In genomic region chr3:64489361-64490044, GRCh38 we compare ENCODE assay signal across 8 cellular contexts.
DNase-seq lines count a peak whose midpoint lies in the region; ATAC-seq and TF ChIP-seq lines count a peak whose summit lies in the region.

No MANE protein-coding gene starts in this region.

- no peaks in the 10 kb centered on the region for H3K79me2 ChIP-seq in mammary epithelial cell (ENCODE audit: insufficient read depth, low read length)

- H3K27ac ChIP-seq in mammary epithelial cell (ENCODE audit: insufficient read depth, low read depth, low read length) (no peak overlapping the region), lower lobe of right lung (no peak overlapping the region)

- dilution Hi-C loops in mammary epithelial cell (cut with HindIII; ENCODE audit: low sequenced_read_pairs): no loop called here

- CTCF ChIA-PET in mammary epithelial cell (lab: Charles Lee; ENCODE audit: low non-redundant PET): no interaction called here

- no TSS peak for BruUV-seq in mammary epithelial cell (replicated peaks; lab: Mats Ljungman, UMichigan)

- peak overlapping the region; percentile 1 for H3K4me2 ChIP-seq in mammary epithelial cell (ENCODE audit: insufficient read depth, low read depth, low read length)

- peak overlapping the region; percentile 68 for H2AFZ ChIP-seq in mammary epithelial cell (ENCODE audit: low read depth, low read length)

- H4K20me1 ChIP-seq in mammary epithelial cell (ENCODE audit: insufficient read depth, low read length): no peaks in the 10 kb centered on the region

- peak; percentile 88 to 91 for ATAC-seq in lower lobe of right lung
- no peak for ATAC-seq in HG02970 (IDR thresholded peaks at IDR 0.05; ENCODE audit: low FRiP score, unreplicated experiment)
- no peak for ATAC-seq in GM19023 (IDR thresholded peaks at IDR 0.05; ENCODE audit: unreplicated experiment)

- in situ Hi-C loops in ACHN (cut with HindIII; ENCODE audit: low pct_ligation_motif_present, low pct_unique_long_range_greater_than_20kb, low sequenced_read_pairs) (no loop called here), mammary epithelial cell (cut with MboI; ENCODE audit: low sequenced_read_pairs in 2 of 2) (loop anchor here in 1 of 2 donors (10.0 kb wide), 1 partner anchor 465 kb away; the partner anchor contains the start of gene PSMD6)

- H3K9me3 ChIP-seq in mammary epithelial cell (replicated peaks; ENCODE audit: insufficient read depth, low read length) (no peaks in the 10 kb centered on the region), lower lobe of right lung (no peaks in the 10 kb centered on the region)

- H3K9ac ChIP-seq in mammary epithelial cell (ENCODE audit: insufficient read depth, low read length): no peak overlapping the region

- H3K27me3 ChIP-seq in mammary epithelial cell (ENCODE audit: insufficient read depth, low read length) (peaks cover 14% of the 10 kb centered on the region), lower lobe of right lung (ENCODE audit: low read depth) (no peaks in the 10 kb centered on the region)

- H3K36me3 ChIP-seq in mammary epithelial cell (ENCODE audit: insufficient read depth, low read length): no peaks in the 10 kb centered on the region
- no peaks in the 10 kb centered on the region for H3K36me3 ChIP-seq in lower lobe of right lung

- intact Hi-C loops in mammary epithelial cell (cut with micrococcal nuclease) (loop anchor here (10.0 kb wide), 2 partner anchors 225 to 675 kb away; partner anchors contain the start of gene C3orf49), lower lobe of right lung (cut with DNase I) (loop anchor here (10.0 kb wide), 1 partner anchor 455 kb away; no protein-coding TSS in a partner anchor)

- peak; percentile 42 for DNase-seq in ACHN
- DNase-seq in NCI-H1105 treated with DMSO at 0.1 percent for 48 hours (lab: John Stamatoyannopoulos, UW): peak; percentile 83
- DNase-seq in mammary epithelial cell: peak; percentile 2
- peak; percentile 76 for DNase-seq in lower lobe of right lung
- DNase-seq in middle frontal gyrus (ENCODE audit: extremely low spot score, low spot score): no peak
- no peak for DNase-seq in NCI-H446 (lab: John Stamatoyannopoulos, UW)

- peaks cover 4% of the 10 kb centered on the region for H3K4me1 ChIP-seq in mammary epithelial cell (ENCODE audit: insufficient read depth, low read length)
- no peaks in the 10 kb centered on the region for H3K4me1 ChIP-seq in lower lobe of right lung

- H3K4me3 ChIP-seq in mammary epithelial cell (replicated peaks in 1 of 3; ENCODE audit: insufficient read depth in 1 of 3, low read depth in 2 of 3, low read length in 3 of 3): no peak overlapping the region
- peak overlapping the region; percentile 8 for H3K4me3 ChIP-seq in lower lobe of right lung

- TF ChIP-seq CTCF in mammary epithelial cell (conservative IDR thresholded peaks at IDR 0.05 in 1 of 2, IDR thresholded peaks at IDR 0.05 in 1 of 2; ENCODE audit: extremely low read depth in 1 of 2, insufficient read depth in 1 of 2, low read depth in 1 of 2, low read length in 2 of 2) (no peak), lower lobe of right lung (IDR thresholded peaks at IDR 0.05) (no peak)

- WGBS in mammary epithelial cell (ENCODE audit: low coverage, missing lambda C conversion rate): 20% methylated on average over 6 of the region's 23 CpGs

Comparison
In these comparisons a context has a peak if more than half of its experiments do, and no peak if none do; other contexts are left out.
1. DNase-seq: peak in ACHN (single experiment), NCI-H1105 treated with DMSO at 0.1 percent for 48 hours (single experiment), mammary epithelial cell (single experiment) and lower lobe of right lung (single experiment); none in middle frontal gyrus (single experiment) and NCI-H446 (0 of 2).
2. ATAC-seq: peak in lower lobe of right lung (2 of 2); none in HG02970 (single experiment) and GM19023 (single experiment).